Comparison of ENCODE assay signal across 27 cellular contexts in genomic region chr3:130932979-130933378, GRCh38.
"Had no signal": no experiment of that assay in that cellular context is flagged by ENCODE, and none has a peak within 500 bp of the region (broad histone marks: within the 10 kb centered on the region; RNA-seq: fewer than 3 reads in every experiment).

No MANE protein-coding gene starts in this region.

- ATAC-seq: effector memory CD8-positive, alpha-beta T cell; gastrocnemius medialis; natural killer cell; right lobe of liver; stimulated activated effector memory CD8-positive, alpha-beta T cell treated with anti-CD3 and anti-CD28 coated beads, Interleukin-12 subunit alpha, Interleukin-12 subunit beta, amount 100 ng/mL, for 72 hours had no signal

- H3K27me3 ChIP-seq: adrenal gland, cardiac muscle cell, dorsolateral prefrontal cortex, gastrocnemius medialis, neural progenitor cell, right lobe of liver had no signal

- H3K4me1 ChIP-seq: adrenal gland, right lobe of liver had no signal

- H3K27ac ChIP-seq: adrenal gland, cardiac muscle cell, coronary artery, dorsolateral prefrontal cortex, gastrocnemius medialis, left ventricle myocardium inferior, neural progenitor cell, right lobe of liver, thoracic aorta had no signal

- DNase-seq: activated CD4-positive, alpha-beta memory T cell treated with anti-CD3 and anti-CD28 coated beads for 36 hours; activated CD4-positive, alpha-beta T cell treated with anti-CD3 and anti-CD28 coated beads for 48 hours; activated CD8-positive, alpha-beta memory T cell treated with anti-CD3 and anti-CD28 coated beads, Interleukin-2, amount 50 U/mL, for 4 hours; activated effector memory CD4-positive, alpha-beta T cell treated with anti-CD3 and anti-CD28 coated beads, Interleukin-2, amount 50 U/mL, for 16 hours; activated naive CD4-positive, alpha-beta T cell treated with anti-CD3 and anti-CD28 coated beads for 36 hours; activated naive CD8-positive, alpha-beta T cell treated with anti-CD3 and anti-CD28 coated beads for 36 hours; activated T-cell treated with anti-CD3 and anti-CD28 coated beads, Interleukin-2, amount 50 U/mL, for 1 hour; adrenal gland; aorta; dorsolateral prefrontal cortex; effector memory CD8-positive, alpha-beta T cell; erythroblast; gastrocnemius medialis; glutamatergic neuron; left ventricle myocardium inferior; mesendoderm; natural killer cell; occipital lobe; right lobe of liver; stimulated activated CD4-positive, alpha-beta T cell treated with anti-CD3 and anti-CD28 coated beads, Interleukin-4, amount 100 ng/mL, for 24 hours; trophoblast cell had no signal

- H3K4me3 ChIP-seq: adrenal gland, cardiac muscle cell, coronary artery, gastrocnemius medialis, left ventricle myocardium inferior, lung, neural progenitor cell, right lobe of liver, thoracic aorta had no signal

- H3K9me3 ChIP-seq: adrenal gland, gastrocnemius medialis, left ventricle myocardium inferior, right lobe of liver, thoracic aorta had no signal

- H3K36me3 ChIP-seq: adrenal gland, neural progenitor cell, thoracic aorta had no signal
